In genomic region chr6:160394654-160395035, GRCh38 we compare ENCODE assay signal across 18 cellular contexts. TPM values are rescaled to one million over a fixed set of nuclear protein-coding genes. Genes with fewer than 3 reads are reported as not detected.
DNase-seq lines count a peak whose midpoint lies in the region; TF ChIP-seq lines count a peak whose summit lies in the region.
"Had no signal": no experiment of that assay in that cellular context is flagged by ENCODE, and none has a peak within 500 bp of the region (broad histone marks: within the 10 kb centered on the region; RNA-seq: fewer than 3 reads in every experiment).

No MANE protein-coding gene starts in this region.

- H3K9me3 ChIP-seq in esophagus muscularis mucosa (no peaks in the 10 kb centered on the region), mesodermal cell (ENCODE audit: control insufficient read depth, low read length) (no peaks in the 10 kb centered on the region), tibial artery (no peaks in the 10 kb centered on the region)
- H3K9me3 ChIP-seq: SJSA1 had no signal

- intact Hi-C loops in esophagus muscularis mucosa (cut with DNase I), result no loop called here
- intact Hi-C loops in tibial artery (cut with DNase I; ENCODE audit: low total_unique reads), result loop anchor here (5.0 kb wide), 1 partner anchor 37 kb away; no protein-coding TSS in a partner anchor
- intact Hi-C loops in activated T-helper 1 cell treated with anti-CD3 and anti-CD28 coated beads, Interleukin-12 subunit alpha, Interleukin-12 subunit beta, Interleukin-2, Interleukin-4 antibody, amounts not matched to agents 30 ng/mL and 10 ng/mL and 1 ng/mL, durations not matched to agents 14 hours and 24 hours and 36 hours (cut with micrococcal nuclease), result no loop called here

- no peaks in the 10 kb centered on the region for H3K9me3 Mint-ChIP-seq in activated T-helper 1 cell treated with anti-CD3 and anti-CD28 coated beads, Interleukin-12 subunit alpha, Interleukin-12 subunit beta, Interleukin-2, Interleukin-4 antibody, amounts not matched to agents 30 ng/mL and 10 ng/mL and 1 ng/mL, durations not matched to agents 14 hours and 24 hours and 36 hours
- H3K9me3 Mint-ChIP-seq: stimulated activated naive CD8-positive, alpha-beta T cell treated with anti-CD3 and anti-CD28 coated beads, Interleukin-15, amount 100 ng/mL, for 72 hours had no signal

- peaks cover 15% of the 10 kb centered on the region for H3K4me1 Mint-ChIP-seq in activated T-helper 1 cell treated with anti-CD3 and anti-CD28 coated beads, Interleukin-12 subunit alpha, Interleukin-12 subunit beta, Interleukin-2, Interleukin-4 antibody, amounts not matched to agents 30 ng/mL and 10 ng/mL and 1 ng/mL, durations not matched to agents 14 hours and 24 hours and 36 hours (ENCODE audit: low read depth)

- DNase-seq in RWPE1 (ENCODE audit: low spot score) (no peak), esophagus muscularis mucosa (ENCODE audit: extremely low spot score) (no peak), tibial artery (no peak), occipital lobe (lab: John Stamatoyannopoulos, UW) (no peak), HuH-7.5 (ENCODE audit: low spot score) (no peak)
- no peak for DNase-seq in activated T-helper 1 cell treated with anti-CD3 and anti-CD28 coated beads, Interleukin-12 subunit alpha, Interleukin-12 subunit beta, Interleukin-2, Interleukin-4 antibody, amounts not matched to agents 30 ng/mL and 10 ng/mL and 1 ng/mL, durations not matched to agents 14 hours and 24 hours and 36 hours (ENCODE audit: low spot score)
- DNase-seq: central memory CD4-positive, alpha-beta T cell; hippocampal formation; NCI-H1436 treated with DMSO at 0.1 percent for 48 hours; NCI-H748 treated with DMSO at 0.1 percent for 48 hours; PC-9; stimulated activated CD4-positive, alpha-beta T cell treated with anti-CD3 and anti-CD28 coated beads, Interleukin-2, amount 100 ng/mL, for 24 hours; stimulated activated naive CD8-positive, alpha-beta T cell treated with anti-CD3 and anti-CD28 coated beads, Interleukin-15, amount 100 ng/mL, for 72 hours had no signal

- WGBS in esophagus muscularis mucosa, result 60% methylated on average over 2 of the region's 2 CpGs
- 66% methylated on average over 2 of the region's 2 CpGs; no CpG with 5 or more reads in 1 of the 2 experiments for WGBS in mesodermal cell (ENCODE audit: insufficient coverage in 2 of 2), 2 experiments

- CTCF ChIA-PET in RWPE1 (lab: Yijun Ruan, JAX), result interaction anchor here (0.7 kb wide), 1 partner anchor 256 kb away, joined by 5 read pairs; no protein-coding TSS in a partner anchor

- no peaks in the 10 kb centered on the region for H3K36me3 Mint-ChIP-seq in activated T-helper 1 cell treated with anti-CD3 and anti-CD28 coated beads, Interleukin-12 subunit alpha, Interleukin-12 subunit beta, Interleukin-2, Interleukin-4 antibody, amounts not matched to agents 30 ng/mL and 10 ng/mL and 1 ng/mL, durations not matched to agents 14 hours and 24 hours and 36 hours (ENCODE audit: low read depth)

- POLR2A ChIA-PET in RWPE1 (lab: Yijun Ruan, JAX; ENCODE audit: low non-redundant PET), result no interaction called here

- H3K36me3 ChIP-seq in esophagus muscularis mucosa (no peaks in the 10 kb centered on the region), mesodermal cell (ENCODE audit: control insufficient read depth, insufficient read depth, low read length) (no peaks in the 10 kb centered on the region), tibial artery (no peaks in the 10 kb centered on the region)
- H3K36me3 ChIP-seq: SJSA1 had no signal

- H3K4me3 ChIP-seq in esophagus muscularis mucosa, result no peak overlapping the region
- H3K4me3 ChIP-seq in mesodermal cell (ENCODE audit: extremely low read depth, insufficient read depth, low read length, poor library complexity, severe bottlenecking), result no peak overlapping the region
- no peak overlapping the region for H3K4me3 ChIP-seq in tibial artery
- H3K4me3 ChIP-seq: PC-9, SJSA1 had no signal

- no peaks in the 10 kb centered on the region for H3K27me3 ChIP-seq in esophagus muscularis mucosa
- no peaks in the 10 kb centered on the region for H3K27me3 ChIP-seq in tibial artery
- H3K27me3 ChIP-seq: SJSA1 had no signal

- H3K27ac ChIP-seq in RWPE1 (peak overlapping the region; percentile 36), esophagus muscularis mucosa (replicated peaks in 1 of 4) (peak overlapping the region; percentile 31 to 56 (median 42)), mesodermal cell (ENCODE audit: low read depth, low read length, severe bottlenecking) (peak overlapping the region; percentile 87), tibial artery (peak overlapping the region; percentile 43 to 46)
- H3K27ac ChIP-seq: PC-9, SJSA1 had no signal

- H3K27ac Mint-ChIP-seq in activated T-helper 1 cell treated with anti-CD3 and anti-CD28 coated beads, Interleukin-12 subunit alpha, Interleukin-12 subunit beta, Interleukin-2, Interleukin-4 antibody, amounts not matched to agents 30 ng/mL and 10 ng/mL and 1 ng/mL, durations not matched to agents 14 hours and 24 hours and 36 hours, result no peak overlapping the region
- H3K27ac Mint-ChIP-seq: activated T-helper 17 cell treated with anti-CD3 and anti-CD28 coated beads, Interleukin-2, amount 50 U/mL, for 72 hours; stimulated activated naive CD8-positive, alpha-beta T cell treated with anti-CD3 and anti-CD28 coated beads, Interleukin-15, amount 100 ng/mL, for 72 hours had no signal

- TF ChIP-seq EP300 in esophagus muscularis mucosa (IDR thresholded peaks at IDR 0.05), result no peak

- peaks cover 14% of the 10 kb centered on the region for H3K27me3 Mint-ChIP-seq in activated T-helper 1 cell treated with anti-CD3 and anti-CD28 coated beads, Interleukin-12 subunit alpha, Interleukin-12 subunit beta, Interleukin-2, Interleukin-4 antibody, amounts not matched to agents 30 ng/mL and 10 ng/mL and 1 ng/mL, durations not matched to agents 14 hours and 24 hours and 36 hours (ENCODE audit: insufficient read depth)

- no peak for TF ChIP-seq POLR2A in esophagus muscularis mucosa (IDR thresholded peaks at IDR 0.05; ENCODE audit: low read depth)

- no peak for TF ChIP-seq CTCF in RWPE1 (conservative IDR thresholded peaks at IDR 0.05; ENCODE audit: low read depth)
- no peak for TF ChIP-seq CTCF in esophagus muscularis mucosa (IDR thresholded peaks at IDR 0.05)
- no peak for TF ChIP-seq CTCF in tibial artery (IDR thresholded peaks at IDR 0.05)

- no peak overlapping the region for H3K4me3 Mint-ChIP-seq in activated T-helper 1 cell treated with anti-CD3 and anti-CD28 coated beads, Interleukin-12 subunit alpha, Interleukin-12 subunit beta, Interleukin-2, Interleukin-4 antibody, amounts not matched to agents 30 ng/mL and 10 ng/mL and 1 ng/mL, durations not matched to agents 14 hours and 24 hours and 36 hours
- H3K4me3 Mint-ChIP-seq: activated T-helper 17 cell treated with anti-CD3 and anti-CD28 coated beads, Interleukin-2, amount 50 U/mL, for 72 hours; stimulated activated naive CD8-positive, alpha-beta T cell treated with anti-CD3 and anti-CD28 coated beads, Interleukin-15, amount 100 ng/mL, for 72 hours had no signal

- H3K4me1 ChIP-seq in esophagus muscularis mucosa (peaks cover 7 to 40% (median 20%) of the 10 kb centered on the region in 4 donors), mesodermal cell (ENCODE audit: control insufficient read depth, insufficient read depth, low read length, poor library complexity, severe bottlenecking) (peaks cover 3% of the 10 kb centered on the region), tibial artery (peaks cover 0 to 87% (median 29%) of the 10 kb centered on the region in 4 donors)
- H3K4me1 ChIP-seq: SJSA1 had no signal

RNA-seq across cellular contexts. Expression of gene SLC22A3, which starts 46.5 kb away (rescaled TPM):
- total RNA-seq in esophagus muscularis mucosa (10 to 100 TPM; 16.8 to 20.4 (median 18.9) TPM), occipital lobe (3.7 TPM)
- polyA plus RNA-seq in mesodermal cell (2013, experiment 1 of 2), result 1.8 TPM
- polyA plus RNA-seq in mesodermal cell (2013, experiment 2 of 2), result 2.2 TPM
- not detected in 2 replicates for total RNA-seq in activated T-helper 1 cell treated with anti-CD3 and anti-CD28 coated beads, Interleukin-12 subunit alpha, Interleukin-12 subunit beta, Interleukin-2, Interleukin-4 antibody, amounts not matched to agents 30 ng/mL and 10 ng/mL and 1 ng/mL, durations not matched to agents 14 hours and 24 hours and 36 hours
- total RNA-seq: PC-9; SJSA1; T-helper 2 cell treated with Interferon-gamma antibody and Interleukin-4, amounts not matched to agents 100 ng/mL and 5 ng/mL, for 36 hours had no signal
- polyA plus RNA-seq: BJ had no signal

Comparison
In these comparisons a context has a peak if more than half of its experiments do, and no peak if none do; other contexts are left out.
1. H3K27ac ChIP-seq: peak in every context shown above with its lines; median percentile 87 in mesodermal cell; 44 in tibial artery; 42 in esophagus muscularis mucosa; 36 in RWPE1.